8 cellular contexts compared by ENCODE assay signal in genomic region chr11:62880231-62880802, GRCh38. TPM values are rescaled to one million over a fixed set of nuclear protein-coding genes. Genes with fewer than 3 reads are reported as not detected.
DNase-seq lines count a peak whose midpoint lies in the region; ATAC-seq and TF ChIP-seq lines count a peak whose summit lies in the region.

No MANE protein-coding gene starts in this region.

- H3K36me3 ChIP-seq in gastroesophageal sphincter (peaks cover 0 to 31% of the 10 kb centered on the region in 2 donors), trophoblast cell (ENCODE audit: control insufficient read depth in 1 of 2, insufficient read depth in 2 of 2, low read length in 2 of 2) (peaks cover 30 to 31% of the 10 kb centered on the region in 2 experiments)

- H3K23ac ChIP-seq in trophoblast cell (ENCODE audit: low read length): no peak overlapping the region

- H3K27ac Mint-ChIP-seq in IgD-negative memory B cell: peak overlapping the region; percentile 98 to 100 (median 100)
- peak overlapping the region; percentile 100 for H3K27ac Mint-ChIP-seq in activated T-helper 1 cell treated with anti-CD3 and anti-CD28 coated beads, Interleukin-12 subunit alpha, Interleukin-12 subunit beta, Interleukin-2, Interleukin-4 antibody, amounts not matched to agents 30 ng/mL and 10 ng/mL and 1 ng/mL, durations not matched to agents 14 hours and 24 hours and 36 hours

- peaks cover 21% of the 10 kb centered on the region for H3K79me1 ChIP-seq in trophoblast cell (ENCODE audit: low read length)

- H3K9me3 ChIP-seq in gastroesophageal sphincter: no peaks in the 10 kb centered on the region
- peaks cover 3% of the 10 kb centered on the region for H3K9me3 ChIP-seq in trophoblast cell (ENCODE audit: insufficient read depth, low read depth, low read length)

- H2AFZ ChIP-seq in trophoblast cell (ENCODE audit: insufficient read depth, low read length, poor library complexity): no peak overlapping the region

- peak overlapping the region; percentile 38 for H2BK5ac ChIP-seq in trophoblast cell (ENCODE audit: low read depth, low read length, poor library complexity)

- no peak for TF ChIP-seq CTCF in gastroesophageal sphincter (IDR thresholded peaks at IDR 0.05)

- H3K27me3 ChIP-seq in gastroesophageal sphincter (no peaks in the 10 kb centered on the region), trophoblast cell (ENCODE audit: insufficient read depth, low read length) (no peaks in the 10 kb centered on the region)

- H2AK5ac ChIP-seq in trophoblast cell (ENCODE audit: low read length): peak overlapping the region; percentile 27

- peak overlapping the region; percentile 23 for H3K4ac ChIP-seq in trophoblast cell (ENCODE audit: low read depth, low read length)

- peak overlapping the region; percentile 85 to 93 for H3K4me3 ChIP-seq in gastroesophageal sphincter
- H3K4me3 ChIP-seq in trophoblast cell (ENCODE audit: low read depth, low read length): peak overlapping the region; percentile 27

- peak overlapping the region; percentile 44 for H2BK120ac ChIP-seq in trophoblast cell (ENCODE audit: insufficient read depth, low read length, poor library complexity)

- H3K4me2 ChIP-seq in trophoblast cell (ENCODE audit: low read length): peak overlapping the region; percentile 56

- peaks cover 21% of the 10 kb centered on the region for H3K79me2 ChIP-seq in trophoblast cell (ENCODE audit: control insufficient read depth, insufficient read depth, low read length, poor library complexity)

- peak overlapping the region; percentile 99 to 100 (median 100) for H3K4me3 Mint-ChIP-seq in IgD-negative memory B cell
- H3K4me3 Mint-ChIP-seq in activated T-helper 1 cell treated with anti-CD3 and anti-CD28 coated beads, Interleukin-12 subunit alpha, Interleukin-12 subunit beta, Interleukin-2, Interleukin-4 antibody, amounts not matched to agents 30 ng/mL and 10 ng/mL and 1 ng/mL, durations not matched to agents 14 hours and 24 hours and 36 hours: peak overlapping the region; percentile 99

- TF ChIP-seq POLR2A in gastroesophageal sphincter (IDR thresholded peaks at IDR 0.05): no peak

- H4K12ac ChIP-seq in trophoblast cell (ENCODE audit: low read depth, low read length): no peak overlapping the region

- H4K8ac ChIP-seq in trophoblast cell (ENCODE audit: low read depth, low read length): peak overlapping the region; percentile 47

- peak overlapping the region; percentile 41 for H3K18ac ChIP-seq in trophoblast cell (ENCODE audit: low read length)

- peaks cover 0 to 57% (median 32%) of the 10 kb centered on the region in 3 donors for H3K4me1 ChIP-seq in gastroesophageal sphincter
- H3K4me1 ChIP-seq in trophoblast cell (ENCODE audit: control insufficient read depth in 1 of 2, insufficient read depth in 2 of 2, low read length in 2 of 2): peaks cover 13 to 28% of the 10 kb centered on the region in 2 experiments

- H2BK12ac ChIP-seq in trophoblast cell (ENCODE audit: low read length): no peak overlapping the region

- 0% methylated on average over 12 to 16 of the region's 16 CpGs for WGBS in gastroesophageal sphincter (ENCODE audit: low coverage in 1 of 2), 2 donors
- no CpG with 5 or more reads among the region's 16 CpGs for WGBS in trophoblast cell (ENCODE audit: extremely low coverage, insufficient coverage, insufficient read length)

- no peak for TF ChIP-seq EP300 in gastroesophageal sphincter (IDR thresholded peaks at IDR 0.05)

- H3K4me1 Mint-ChIP-seq in IgD-negative memory B cell: peaks cover 24 to 54% (median 25%) of the 10 kb centered on the region in 3 donors
- peaks cover 45% of the 10 kb centered on the region for H3K4me1 Mint-ChIP-seq in activated T-helper 1 cell treated with anti-CD3 and anti-CD28 coated beads, Interleukin-12 subunit alpha, Interleukin-12 subunit beta, Interleukin-2, Interleukin-4 antibody, amounts not matched to agents 30 ng/mL and 10 ng/mL and 1 ng/mL, durations not matched to agents 14 hours and 24 hours and 36 hours (ENCODE audit: low read depth)

- peak overlapping the region; percentile 55 for H4K91ac ChIP-seq in trophoblast cell (ENCODE audit: low read depth, low read length)

- no peaks in the 10 kb centered on the region for H3K27me3 Mint-ChIP-seq in IgD-negative memory B cell
- H3K27me3 Mint-ChIP-seq in activated T-helper 1 cell treated with anti-CD3 and anti-CD28 coated beads, Interleukin-12 subunit alpha, Interleukin-12 subunit beta, Interleukin-2, Interleukin-4 antibody, amounts not matched to agents 30 ng/mL and 10 ng/mL and 1 ng/mL, durations not matched to agents 14 hours and 24 hours and 36 hours (ENCODE audit: insufficient read depth): peaks cover 2% of the 10 kb centered on the region

- peak; percentile 55 for DNase-seq in DMS114 treated with DMSO at 0.1 percent for 48 hours (lab: John Stamatoyannopoulos, UW; ENCODE audit: unreplicated experiment)
- no peak for DNase-seq in activated T-helper 1 cell treated with anti-CD3 and anti-CD28 coated beads, Interleukin-12 subunit alpha, Interleukin-12 subunit beta, Interleukin-2, Interleukin-4 antibody, amounts not matched to agents 30 ng/mL and 10 ng/mL and 1 ng/mL, durations not matched to agents 14 hours and 24 hours and 36 hours (ENCODE audit: low spot score)
- peak in 1 of 2 donors; percentile 32 for DNase-seq in trophoblast cell
- DNase-seq in effector CD4-positive, alpha-beta T cell: no peak
- no peak for DNase-seq in cerebellum (ENCODE audit: low spot score)

- no peaks in the 10 kb centered on the region for H3K9me3 Mint-ChIP-seq in IgD-negative memory B cell
- H3K9me3 Mint-ChIP-seq in activated T-helper 1 cell treated with anti-CD3 and anti-CD28 coated beads, Interleukin-12 subunit alpha, Interleukin-12 subunit beta, Interleukin-2, Interleukin-4 antibody, amounts not matched to agents 30 ng/mL and 10 ng/mL and 1 ng/mL, durations not matched to agents 14 hours and 24 hours and 36 hours: no peaks in the 10 kb centered on the region

- H3K9ac ChIP-seq in trophoblast cell (ENCODE audit: low read length): no peak overlapping the region

- peak overlapping the region; percentile 5 for H3K14ac ChIP-seq in trophoblast cell (ENCODE audit: low read length)

- ATAC-seq in GM19463 (IDR thresholded peaks at IDR 0.05; ENCODE audit: unreplicated experiment) (peak; percentile 24), gastroesophageal sphincter (peak; percentile 6)

- H3K27ac ChIP-seq in gastroesophageal sphincter: peak overlapping the region; percentile 95 to 99 (median 97)
- peak overlapping the region; percentile 48 for H3K27ac ChIP-seq in trophoblast cell (ENCODE audit: low read depth, low read length)

- H3K36me3 Mint-ChIP-seq in IgD-negative memory B cell: peaks cover 8% of the 10 kb centered on the region
- H3K36me3 Mint-ChIP-seq in activated T-helper 1 cell treated with anti-CD3 and anti-CD28 coated beads, Interleukin-12 subunit alpha, Interleukin-12 subunit beta, Interleukin-2, Interleukin-4 antibody, amounts not matched to agents 30 ng/mL and 10 ng/mL and 1 ng/mL, durations not matched to agents 14 hours and 24 hours and 36 hours (ENCODE audit: low read depth): peaks cover 43% of the 10 kb centered on the region

- intact Hi-C loops in activated T-helper 1 cell treated with anti-CD3 and anti-CD28 coated beads, Interleukin-12 subunit alpha, Interleukin-12 subunit beta, Interleukin-2, Interleukin-4 antibody, amounts not matched to agents 30 ng/mL and 10 ng/mL and 1 ng/mL, durations not matched to agents 14 hours and 24 hours and 36 hours (cut with micrococcal nuclease): loop anchor here (1.0 to 5.0 kb wide), 11 partner anchors 18 to 453 kb away; partner anchors contain the start of genes C11orf98, CSKMT, EEF1G and NXF1

RNA-seq across cellular contexts. Expression of gene SLC3A2, which starts 0.4 kb away (rescaled TPM):
- 111 TPM for polyA plus RNA-seq in IgD-negative memory B cell
- total RNA-seq in activated T-helper 1 cell treated with anti-CD3 and anti-CD28 coated beads, Interleukin-12 subunit alpha, Interleukin-12 subunit beta, Interleukin-2, Interleukin-4 antibody, amounts not matched to agents 30 ng/mL and 10 ng/mL and 1 ng/mL, durations not matched to agents 14 hours and 24 hours and 36 hours: 397 and 399 TPM in 2 replicates
- 100 to 1,000 TPM in 1 of 4 donors, 10 to 100 TPM in 3; 66.9 to 144 (median 80.2) TPM for total RNA-seq in gastroesophageal sphincter
- polyA plus RNA-seq in trophoblast cell (2013): 473 and 540 TPM in 2 replicates
- 64.1 TPM for total RNA-seq in cerebellum

RNA-seq across cellular contexts. Expression of gene CHRM1, which starts 40.8 kb away (rescaled TPM):
- polyA plus RNA-seq in IgD-negative memory B cell: not detected
- total RNA-seq in activated T-helper 1 cell treated with anti-CD3 and anti-CD28 coated beads, Interleukin-12 subunit alpha, Interleukin-12 subunit beta, Interleukin-2, Interleukin-4 antibody, amounts not matched to agents 30 ng/mL and 10 ng/mL and 1 ng/mL, durations not matched to agents 14 hours and 24 hours and 36 hours: not detected in 2 replicates
- total RNA-seq in gastroesophageal sphincter (under 1 TPM in 3 of 4 donors, not detected in 1; 0.16 to 0.89 (median 0.27) TPM), cerebellum (not detected)
- polyA plus RNA-seq in trophoblast cell (2013): not detected in 2 replicates

RNA-seq across cellular contexts. Expression of gene WDR74, which starts 40.9 kb away (rescaled TPM):
- polyA plus RNA-seq in IgD-negative memory B cell: 57.5 TPM
- total RNA-seq in activated T-helper 1 cell treated with anti-CD3 and anti-CD28 coated beads, Interleukin-12 subunit alpha, Interleukin-12 subunit beta, Interleukin-2, Interleukin-4 antibody, amounts not matched to agents 30 ng/mL and 10 ng/mL and 1 ng/mL, durations not matched to agents 14 hours and 24 hours and 36 hours: 156 and 161 TPM in 2 replicates
- 10 to 100 TPM; 26.6 to 46.8 (median 39.3) TPM for total RNA-seq in gastroesophageal sphincter
- polyA plus RNA-seq in trophoblast cell (2013): 36.6 and 38.4 TPM in 2 replicates
- total RNA-seq in cerebellum: 31.2 TPM

RNA-seq across cellular contexts. Expression of gene TEX54, which starts 47.7 kb away (rescaled TPM):
- polyA plus RNA-seq in IgD-negative memory B cell: not detected
- total RNA-seq in activated T-helper 1 cell treated with anti-CD3 and anti-CD28 coated beads, Interleukin-12 subunit alpha, Interleukin-12 subunit beta, Interleukin-2, Interleukin-4 antibody, amounts not matched to agents 30 ng/mL and 10 ng/mL and 1 ng/mL, durations not matched to agents 14 hours and 24 hours and 36 hours: 1.2 and 1.3 TPM in 2 replicates
- not detected for total RNA-seq in gastroesophageal sphincter
- not detected in 2 replicates for polyA plus RNA-seq in trophoblast cell (2013)
- not detected for total RNA-seq in cerebellum

RNA-seq across cellular contexts. Expression of gene STX5, which starts 48.5 kb away (rescaled TPM):
- polyA plus RNA-seq in IgD-negative memory B cell: 39.8 TPM
- 34.2 and 39.9 TPM in 2 replicates for total RNA-seq in activated T-helper 1 cell treated with anti-CD3 and anti-CD28 coated beads, Interleukin-12 subunit alpha, Interleukin-12 subunit beta, Interleukin-2, Interleukin-4 antibody, amounts not matched to agents 30 ng/mL and 10 ng/mL and 1 ng/mL, durations not matched to agents 14 hours and 24 hours and 36 hours
- total RNA-seq in gastroesophageal sphincter: 10 to 100 TPM; 23.3 to 31.6 (median 27.8) TPM
- polyA plus RNA-seq in trophoblast cell (2013): 70.9 and 72.0 TPM in 2 replicates
- total RNA-seq in cerebellum: 24.3 TPM
